In the genomic region with DNA sequence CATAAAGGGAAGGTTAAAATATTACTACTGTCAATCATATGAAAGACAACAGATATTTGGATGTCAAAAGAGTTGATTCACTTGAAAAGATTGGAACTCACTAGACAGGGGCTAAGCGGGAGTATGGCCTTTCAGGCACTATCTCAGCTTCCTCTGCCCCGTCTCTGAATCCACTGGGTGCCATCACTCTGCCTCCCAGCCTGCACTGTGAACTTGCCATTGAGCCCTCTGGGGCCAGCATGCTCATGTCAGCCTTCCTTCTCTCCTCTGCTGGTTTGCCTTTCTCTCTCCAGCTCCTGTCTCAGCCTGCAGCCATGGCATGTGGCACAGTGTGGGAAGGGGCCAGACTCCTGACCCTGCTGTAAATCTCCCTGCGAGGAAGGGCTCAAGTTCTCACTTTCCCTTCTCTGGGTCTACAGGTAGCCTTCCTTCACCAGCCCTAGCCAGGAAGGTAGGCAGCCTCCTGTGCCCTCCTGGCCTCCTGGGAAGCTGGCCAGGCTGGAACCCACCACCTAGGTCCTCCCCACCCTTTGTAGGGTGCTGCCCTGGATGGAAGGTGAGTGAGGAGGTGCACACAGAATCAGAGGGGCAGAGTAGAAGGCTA, we compare ENCODE assay signal across 27 cellular contexts. TPM values are rescaled to one million over a fixed set of nuclear protein-coding genes. Genes with fewer than 3 reads are reported as not detected.
DNase-seq lines count a peak whose midpoint lies in the region; ATAC-seq and TF ChIP-seq lines count a peak whose summit lies in the region.
"Had no signal": no experiment of that assay in that cellular context is flagged by ENCODE, and none has a peak within 500 bp of the region (broad histone marks: within the 10 kb centered on the region; RNA-seq: fewer than 3 reads in every experiment).

No MANE protein-coding gene starts in this region.

- WGBS in lung, 2 donors = 92 to 98% methylated on average over 3 of the region's 3 CpGs
- 68 to 94% (median 85%) methylated on average over 3 of the region's 3 CpGs for WGBS in spleen, 5 donors

- no peak overlapping the region for H3K27ac Mint-ChIP-seq in T-helper 2 cell treated with Interferon-gamma antibody and Interleukin-4, amounts not matched to agents 5 μg/mL and 100 μg/mL, for 36 hours
- H3K27ac Mint-ChIP-seq: CD4-positive, alpha-beta memory T cell had no signal

- no peaks in the 10 kb centered on the region for H3K4me1 ChIP-seq in lung (ENCODE audit: control insufficient read depth in 2 of 2, insufficient read depth in 2 of 2, low read length in 2 of 2)
- no peaks in the 10 kb centered on the region for H3K4me1 ChIP-seq in spleen
- H3K4me1 ChIP-seq: SJCRH30 had no signal

- H3K4me3 ChIP-seq in lung (no peak overlapping the region), spleen (no peak overlapping the region)
- H3K4me3 ChIP-seq: GM23248, MG63, PC-9, SJCRH30 had no signal

- intact Hi-C loops in spleen (cut with DNase I; ENCODE audit: low total_unique reads) = no loop called here

- peak overlapping the region; percentile 76 for H3K27ac ChIP-seq in epithelial cell of prostate
- no peak overlapping the region for H3K27ac ChIP-seq in lung (ENCODE audit: low read depth in 1 of 2, low read length in 1 of 2)
- H3K27ac ChIP-seq in spleen = no peak overlapping the region
- H3K27ac ChIP-seq: GM23248, PC-9, SJCRH30 had no signal

- no peak for TF ChIP-seq POLR2A in spleen (IDR thresholded peaks at IDR 0.05)

- H3K36me3 ChIP-seq in lung (ENCODE audit: control insufficient read depth in 2 of 2, insufficient read depth in 2 of 2, low read length in 2 of 2) (no peaks in the 10 kb centered on the region), spleen (no peaks in the 10 kb centered on the region)
- H3K36me3 ChIP-seq: MG63, SJCRH30 had no signal

- no peaks in the 10 kb centered on the region for H3K36me3 Mint-ChIP-seq in T-helper 2 cell treated with Interferon-gamma antibody and Interleukin-4, amounts not matched to agents 5 μg/mL and 100 μg/mL, for 36 hours (ENCODE audit: low read depth)
- H3K36me3 Mint-ChIP-seq: CD4-positive, alpha-beta memory T cell had no signal

- no peak for ATAC-seq in lung (ENCODE audit: insufficient read depth, low FRiP score)
- no peak for ATAC-seq in HG03135 (IDR thresholded peaks at IDR 0.05; ENCODE audit: unreplicated experiment)
- ATAC-seq: Right ventricle myocardium inferior had no signal

- DNase-seq in ecto neural progenitor cell (ENCODE audit: low spot score) (peak; percentile 22), epithelial cell of prostate (ENCODE audit: low read depth, low spot score) (no peak), lung (ENCODE audit: low spot score) (peak; percentile 24), spleen (peak; percentile 55)
- no peak for DNase-seq in activated CD4-positive, alpha-beta T cell treated with anti-CD3 and anti-CD28 coated beads, Interleukin-2, amount 50 U/mL, for 1 hour
- no peak for DNase-seq in T-helper 2 cell treated with Interferon-gamma antibody and Interleukin-4, amounts not matched to agents 5 μg/mL and 100 μg/mL, for 36 hours (ENCODE audit: low spot score)
- DNase-seq: C1 segment of cervical spinal cord; CD4-positive, alpha-beta memory T cell; COR-L47; DMS53; H7; KBM-7; MG63; NCI-H1105 treated with DMSO at 0.1 percent for 48 hours; NCI-H146; NCI-H2029; NCI-H446 treated with DMSO at 0.1 percent for 48 hours; NCI-H526; NCI-H82; NK-92 treated with Interleukin-12 subunit alpha and Interleukin-12 subunit beta, amount 100 ng/mL, for 24 hours; PC-9; SJCRH30 had no signal

- H3K9me3 ChIP-seq in lung (ENCODE audit: control insufficient read depth in 2 of 2, insufficient read depth in 1 of 2, low read length in 1 of 2) = peaks cover 0 to 5% of the 10 kb centered on the region in 2 donors
- H3K9me3 ChIP-seq in spleen = peaks cover 0 to 23% (median 11%) of the 10 kb centered on the region in 8 donors

- H3K4me1 Mint-ChIP-seq in T-helper 2 cell treated with Interferon-gamma antibody and Interleukin-4, amounts not matched to agents 5 μg/mL and 100 μg/mL, for 36 hours (ENCODE audit: low read depth) = no peaks in the 10 kb centered on the region
- H3K4me1 Mint-ChIP-seq: CD4-positive, alpha-beta memory T cell had no signal

- no peak overlapping the region for H3K4me3 Mint-ChIP-seq in T-helper 2 cell treated with Interferon-gamma antibody and Interleukin-4, amounts not matched to agents 5 μg/mL and 100 μg/mL, for 36 hours
- H3K4me3 Mint-ChIP-seq: CD4-positive, alpha-beta memory T cell had no signal

- TF ChIP-seq CTCF in lung (IDR thresholded peaks at IDR 0.05; ENCODE audit: control extremely low read depth, extremely low read depth) (no peak), spleen (IDR thresholded peaks at IDR 0.05 in 8 of 11, conservative IDR thresholded peaks at IDR 0.05 in 3 of 11) (no peak)

- H3K27me3 Mint-ChIP-seq in T-helper 2 cell treated with Interferon-gamma antibody and Interleukin-4, amounts not matched to agents 5 μg/mL and 100 μg/mL, for 36 hours (ENCODE audit: low read depth) = peaks cover 5% of the 10 kb centered on the region
- H3K27me3 Mint-ChIP-seq: CD4-positive, alpha-beta memory T cell had no signal

- H3K27me3 ChIP-seq in lung (ENCODE audit: control insufficient read depth, insufficient read depth) (no peaks in the 10 kb centered on the region), spleen (replicated peaks in 1 of 7) (no peaks in the 10 kb centered on the region)
- H3K27me3 ChIP-seq: MG63, SJCRH30 had no signal

- H3K9me3 Mint-ChIP-seq in T-helper 2 cell treated with Interferon-gamma antibody and Interleukin-4, amounts not matched to agents 5 μg/mL and 100 μg/mL, for 36 hours = no peaks in the 10 kb centered on the region

RNA-seq across cellular contexts. Expression of gene SLCO2A1, which starts 54.0 kb away (rescaled TPM):
- 100 to 1,000 TPM in 1 of 2 donors, 10 to 100 TPM in 1; 27.2 to 131 TPM for total RNA-seq in lung
- 10 to 100 TPM; 27.8 to 57.5 TPM for polyA plus RNA-seq in lung
- 100 to 1,000 TPM in 1 of 7 donors, 10 to 100 TPM in 6; 18.2 to 118 (median 46.4) TPM for total RNA-seq in spleen
- polyA plus RNA-seq in spleen = 1 to 10 TPM; 4.8 to 6.7 (median 5.4) TPM
- total RNA-seq: A673; CD4-positive, alpha-beta memory T cell; G401; SJCRH30 had no signal
- polyA plus RNA-seq: CD4-positive, alpha-beta memory T cell had no signal

Comparison
In these comparisons a context has a peak if more than half of its experiments do, and no peak if none do; other contexts are left out.
1. DNase-seq: peak in ecto neural progenitor cell (single experiment), lung (single experiment) and spleen (single experiment); none in epithelial cell of prostate (single experiment), activated CD4-positive, alpha-beta T cell treated with anti-CD3 and anti-CD28 coated beads, Interleukin-2, amount 50 U/mL, for 1 hour (single experiment) and T-helper 2 cell treated with Interferon-gamma antibody and Interleukin-4, amounts not matched to agents 5 μg/mL and 100 μg/mL, for 36 hours (single experiment).